In the genomic region with DNA sequence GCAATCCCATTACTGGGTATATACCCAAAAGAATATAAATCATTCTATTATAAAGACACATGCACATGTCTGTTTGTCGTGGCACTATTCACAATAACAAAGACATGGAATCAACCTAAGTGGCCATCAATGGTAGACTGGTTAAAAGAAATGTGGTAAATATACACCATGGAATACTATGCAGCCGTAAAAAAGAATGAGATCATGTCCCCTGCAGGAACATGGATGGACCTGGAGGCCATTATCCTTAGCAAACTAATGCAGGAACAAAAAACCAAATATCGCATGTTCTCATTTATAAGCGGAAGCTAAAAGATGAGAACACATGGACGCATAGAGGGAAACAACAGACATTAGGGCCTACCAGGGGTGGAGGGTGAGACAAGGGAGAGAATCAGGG, we compare ENCODE assay signal across 4 cellular contexts. TPM values are rescaled to one million over a fixed set of nuclear protein-coding genes. Genes with fewer than 3 reads are reported as not detected.
"Had no signal": no experiment of that assay in that cellular context is flagged by ENCODE, and none has a peak within 500 bp of the region (broad histone marks: within the 10 kb centered on the region; RNA-seq: fewer than 3 reads in every experiment).

No MANE protein-coding gene starts in this region.

RNA-seq across cellular contexts. Expression of gene COL28A1, which starts 25.9 kb away (rescaled TPM):
- total RNA-seq: activated naive CD4-positive, alpha-beta T cell treated with anti-CD3 and anti-CD28 coated beads for 36 hours; activated naive CD8-positive, alpha-beta T cell treated with anti-CD3 and anti-CD28 coated beads, Interleukin-2, amount 10 ng/mL, durations not matched to agents 7 days and 5 days; activated T-helper 1 cell treated with anti-CD3 and anti-CD28 coated beads, Interleukin-12 subunit alpha, Interleukin-12 subunit beta, Interleukin-2, Interleukin-4 antibody, amounts not matched to agents 30 ng/mL and 10 ng/mL and 1 ng/mL, durations not matched to agents 14 hours and 24 hours and 36 hours; bronchial epithelial cell had no signal
